In genomic region chr20:36460648-36461599, GRCh38 we compare ENCODE assay signal across 8 cellular contexts.
DNase-seq lines count a peak whose midpoint lies in the region; ATAC-seq lines count a peak whose summit lies in the region.

No MANE protein-coding gene starts in this region.

- H3K4me1 ChIP-seq in effector memory CD4-positive, alpha-beta T cell (ENCODE audit: control insufficient read depth, insufficient read depth, low read length, poor library complexity, severe bottlenecking) = peaks cover 35% of the 10 kb centered on the region
- H3K4me1 ChIP-seq in mesendoderm (ENCODE audit: control insufficient read depth, low read depth, low read length) = peaks cover 12% of the 10 kb centered on the region

- H3K27ac ChIP-seq in effector memory CD4-positive, alpha-beta T cell (ENCODE audit: insufficient read depth, low read length, poor library complexity, severe bottlenecking) = peak overlapping the region; percentile 80
- H3K27ac ChIP-seq in mesendoderm (ENCODE audit: low read depth, low read length) = peak overlapping the region; percentile 49

- H2BK5ac ChIP-seq in mesendoderm (ENCODE audit: low read length) = peak overlapping the region; percentile 93

- H3K4ac ChIP-seq in mesendoderm (ENCODE audit: low read depth, low read length) = peak overlapping the region; percentile 27

- no peak overlapping the region for H2BK120ac ChIP-seq in mesendoderm (ENCODE audit: low read depth, low read length)

- no peak overlapping the region for H2BK15ac ChIP-seq in mesendoderm (replicated peaks; ENCODE audit: low read depth)

- H2AK5ac ChIP-seq in mesendoderm (ENCODE audit: low read length) = no peak overlapping the region

- peak overlapping the region; percentile 59 for H3K4me2 ChIP-seq in mesendoderm (ENCODE audit: low read length)

- peak overlapping the region; percentile 28 for H3K4me3 ChIP-seq in effector memory CD4-positive, alpha-beta T cell (ENCODE audit: insufficient read depth, low read depth, low read length, poor library complexity, severe bottlenecking)
- no peak overlapping the region for H3K4me3 ChIP-seq in mesendoderm (ENCODE audit: low read length)

- ATAC-seq in GM19468 (IDR thresholded peaks at IDR 0.05; ENCODE audit: extremely low read depth, unreplicated experiment) = peak; percentile 48

- WGBS in mesendoderm (ENCODE audit: extremely low coverage, insufficient coverage, low lambda C conversion rate) = no CpG with 5 or more reads among the region's 96 CpGs

- H3K23ac ChIP-seq in mesendoderm (ENCODE audit: low read length) = peak overlapping the region; percentile 35

- no peak overlapping the region for H4K8ac ChIP-seq in mesendoderm (ENCODE audit: low read depth, low read length)

- peak overlapping the region; percentile 91 for H3K9ac ChIP-seq in mesendoderm (ENCODE audit: low read length)

- H3K79me2 ChIP-seq in mesendoderm (ENCODE audit: control insufficient read depth, insufficient read depth, low read length) = peaks cover 26% of the 10 kb centered on the region

- DNase-seq in COLO668 (lab: John Stamatoyannopoulos, UW; ENCODE audit: unreplicated experiment) (peak; percentile 99), HS-27A (ENCODE audit: low read depth) (peak; percentile 69), mesendoderm (peak; percentile 96)
- peak; percentile 88 for DNase-seq in NK-92 treated with Interleukin-12 subunit alpha and Interleukin-12 subunit beta, amount 100 ng/mL, for 24 hours (lab: John Stamatoyannopoulos, UW)
- peak; percentile 64 to 78 (median 68) for DNase-seq in activated CD8-positive, alpha-beta memory T cell treated with anti-CD3 and anti-CD28 coated beads for 48 hours (ENCODE audit: low read depth in 2 of 3, low spot score in 2 of 3)
- DNase-seq in effector memory CD4-positive, alpha-beta T cell = peak; percentile 85 to 89 (median 89)
- DNase-seq in stimulated activated CD8-positive, alpha-beta memory T cell treated with anti-CD3 and anti-CD28 coated beads, Interleukin-12 subunit alpha, Interleukin-12 subunit beta, amount 100 ng/mL, for 24 hours (ENCODE audit: extremely low read depth) = peak; percentile 80

- H3K79me1 ChIP-seq in mesendoderm (ENCODE audit: low read length) = peaks cover 18% of the 10 kb centered on the region

- no peaks in the 10 kb centered on the region for H3K27me3 ChIP-seq in effector memory CD4-positive, alpha-beta T cell (replicated peaks; ENCODE audit: control insufficient read depth, insufficient read depth, low read length, poor library complexity, severe bottlenecking)
- no peaks in the 10 kb centered on the region for H3K27me3 ChIP-seq in mesendoderm (ENCODE audit: insufficient read depth, low read length, poor library complexity)

- no peaks in the 10 kb centered on the region for H3K36me3 ChIP-seq in effector memory CD4-positive, alpha-beta T cell (ENCODE audit: control insufficient read depth, insufficient read depth, low read length)
- no peaks in the 10 kb centered on the region for H3K36me3 ChIP-seq in mesendoderm (ENCODE audit: control insufficient read depth, insufficient read depth, low read length)

- no peaks in the 10 kb centered on the region for H3K9me3 ChIP-seq in effector memory CD4-positive, alpha-beta T cell (ENCODE audit: control insufficient read depth, low read length)

- peak overlapping the region; percentile 71 for H3K18ac ChIP-seq in mesendoderm (ENCODE audit: low read length)

- H4K5ac ChIP-seq in mesendoderm (ENCODE audit: low read length) = peak overlapping the region; percentile 72

- H3K56ac ChIP-seq in mesendoderm (ENCODE audit: low read length) = peak overlapping the region; percentile 97
